11 cellular contexts compared by ENCODE assay signal in genomic region chr6:31658158-31658688, GRCh38. TPM values are rescaled to one million over a fixed set of nuclear protein-coding genes. Genes with fewer than 3 reads are reported as not detected.
A peak's percentile ranks its signal among the peaks of the same experiment; 100 is the strongest.
DNase-seq lines count a peak whose midpoint lies in the region; ATAC-seq and TF ChIP-seq lines count a peak whose summit lies in the region.
"Had no signal": no experiment of that assay in that cellular context is flagged by ENCODE, and none has a peak within 500 bp of the region (broad histone marks: within the 10 kb centered on the region; RNA-seq: fewer than 3 reads in every experiment).

No MANE protein-coding gene starts in this region.

- no peaks in the 10 kb centered on the region for H3K9me2 ChIP-seq in Karpas-422 (replicated peaks; ENCODE audit: insufficient read depth, low read length)

- no peaks in the 10 kb centered on the region for H3K9me3 ChIP-seq in Caco-2
- no peaks in the 10 kb centered on the region for H3K9me3 ChIP-seq in Karpas-422 (ENCODE audit: low read length)
- H3K9me3 ChIP-seq in neutrophil: no peaks in the 10 kb centered on the region
- no peaks in the 10 kb centered on the region for H3K9me3 ChIP-seq in vagina

- H3K4me3 Mint-ChIP-seq in Caco-2 (ENCODE audit: unreplicated experiment) (peak overlapping the region; percentile 57), chondrocyte (ENCODE audit: unreplicated experiment) (peak overlapping the region; percentile 15)

- no peaks in the 10 kb centered on the region for H3K27me3 Mint-ChIP-seq in Caco-2 (ENCODE audit: insufficient read depth, unreplicated experiment)
- H3K27me3 Mint-ChIP-seq in chondrocyte (ENCODE audit: low read depth): no peaks in the 10 kb centered on the region

- H3K27me3 ChIP-seq in Caco-2 (replicated peaks; ENCODE audit: control insufficient read depth, insufficient read depth, low read length): no peaks in the 10 kb centered on the region
- no peaks in the 10 kb centered on the region for H3K27me3 ChIP-seq in Karpas-422 (ENCODE audit: low read length)
- H3K27me3 ChIP-seq in neutrophil: no peaks in the 10 kb centered on the region
- H3K27me3 ChIP-seq in vagina: no peaks in the 10 kb centered on the region

- peak overlapping the region; percentile 81 for H3K9ac ChIP-seq in Karpas-422 (ENCODE audit: low read length)

- H3K4me2 ChIP-seq in Karpas-422 (ENCODE audit: low read depth, low read length, poor library complexity, severe bottlenecking): peak overlapping the region; percentile 75

- POLR2A ChIA-PET in Caco-2 (lab: Charles Lee): interaction anchor here (0.6 kb wide), 1 partner anchor 380 kb away, joined by 7 read pairs; no protein-coding TSS in a partner anchor

- CTCF ChIA-PET in Caco-2 (lab: Charles Lee): no interaction called here

- peaks cover 40% of the 10 kb centered on the region for H3K4me1 ChIP-seq in Caco-2
- H3K4me1 ChIP-seq in Karpas-422 (ENCODE audit: low read length): peaks cover 39% of the 10 kb centered on the region
- peaks cover 53 to 64% of the 10 kb centered on the region in 2 experiments for H3K4me1 ChIP-seq in neutrophil (ENCODE audit: control insufficient read depth in 1 of 2, insufficient read depth in 1 of 2, low read depth in 1 of 2, low read length in 1 of 2)
- peaks cover 58% of the 10 kb centered on the region for H3K4me1 ChIP-seq in vagina

- H3K9me3 Mint-ChIP-seq in Caco-2 (ENCODE audit: unreplicated experiment): no peaks in the 10 kb centered on the region
- H3K9me3 Mint-ChIP-seq in chondrocyte (ENCODE audit: low read depth): no peaks in the 10 kb centered on the region

- peaks cover 49% of the 10 kb centered on the region for H3K79me2 ChIP-seq in Karpas-422 (ENCODE audit: low read length)

- intact Hi-C loops in Caco-2 (cut with micrococcal nuclease; ENCODE audit: unreplicated experiment) (no loop called here), vagina (cut with DNase I) (no loop called here)

- TF ChIP-seq CTCF in Caco-2 (IDR thresholded peaks at IDR 0.05; ENCODE audit: insufficient read depth in 1 of 2, low read depth in 1 of 2, low read length in 1 of 2, severe bottlenecking in 1 of 2, unreplicated experiment in 1 of 2): no peak
- no peak for TF ChIP-seq CTCF in chondrocyte (IDR thresholded peaks at IDR 0.05)
- no peak for TF ChIP-seq CTCF in neutrophil (IDR thresholded peaks at IDR 0.05)
- no peak for TF ChIP-seq CTCF in vagina (IDR thresholded peaks at IDR 0.05)

- H3K27ac Mint-ChIP-seq in Caco-2 (ENCODE audit: unreplicated experiment) (peak overlapping the region; percentile 88), chondrocyte (ENCODE audit: unreplicated experiment) (peak overlapping the region; percentile 70)

- H3K4me3 ChIP-seq in Caco-2 (ENCODE audit: low read depth, low read length): no peak overlapping the region
- H3K4me3 ChIP-seq in Karpas-422 (ENCODE audit: low read length): peak overlapping the region; percentile 74; the same call in 1 of the 2 replicates
- no peak overlapping the region for H3K4me3 ChIP-seq in neutrophil (ENCODE audit: low read depth in 1 of 2, low read length in 1 of 2)
- H3K4me3 ChIP-seq in vagina: no peak overlapping the region

- DNase-seq in Caco-2 (no peak), Karpas-422 (no peak), chondrocyte (ENCODE audit: low spot score) (no peak), vagina (ENCODE audit: extremely low spot score in 2 of 2) (no peak), SKM-1 (lab: John Stamatoyannopoulos, UW; ENCODE audit: unreplicated experiment) (no peak)
- DNase-seq: cortex of kidney, DMS79, left ventricle myocardium superior, NCI-H146 had no signal

- H3K36me3 Mint-ChIP-seq in Caco-2 (ENCODE audit: insufficient read depth, unreplicated experiment) (peaks cover 66% of the 10 kb centered on the region), chondrocyte (ENCODE audit: low read depth) (peaks cover 2% of the 10 kb centered on the region)

- TF ChIP-seq POLR2A in vagina (IDR thresholded peaks at IDR 0.05): no peak

- no TSS peak for BruUV-seq in Caco-2 (replicated peaks; lab: Mats Ljungman, UMichigan)

- H2AFZ ChIP-seq in Karpas-422 (ENCODE audit: low read length): no peak overlapping the region

- H3K36me3 ChIP-seq in Caco-2 (ENCODE audit: control insufficient read depth, insufficient read depth, low read length) (peaks cover 9% of the 10 kb centered on the region), Karpas-422 (ENCODE audit: insufficient read depth, low read length) (0 out of 2 replicates have a peak, but pooled peaks cover under 1% of the 10 kb centered on the region), neutrophil (peaks cover 44% of the 10 kb centered on the region), vagina (peaks cover 0 to 8% of the 10 kb centered on the region in 2 donors)

- H3K4me1 Mint-ChIP-seq in Caco-2 (ENCODE audit: low read depth, unreplicated experiment) (peaks cover 41% of the 10 kb centered on the region), chondrocyte (ENCODE audit: low read depth) (peaks cover 50% of the 10 kb centered on the region)

- ATAC-seq in GM21528 (IDR thresholded peaks at IDR 0.05; ENCODE audit: low FRiP score, unreplicated experiment): no peak
- ATAC-seq: left ventricle myocardium superior had no signal

- H3K27ac ChIP-seq in Karpas-422 (ENCODE audit: low read length) (no peak overlapping the region), neutrophil (peak overlapping the region; percentile 35), vagina (no peak overlapping the region)

- no peaks in the 10 kb centered on the region for H4K20me1 ChIP-seq in Karpas-422 (ENCODE audit: insufficient read depth, low read depth, low read length)

RNA-seq across cellular contexts. Expression of gene C6orf47, which starts 2.4 kb away (rescaled TPM):
- 19.4 and 19.7 TPM in 2 replicates for total RNA-seq in Caco-2 (2022)
- 13.8 and 35.6 TPM in 2 replicates for total RNA-seq in Karpas-422 (2014; rRNA removed; shearing (Covaris generic); ENCODE audit: low replicate concordance)
- 19.1 to 20.3 TPM (median 20.2 TPM) in 3 replicates for total RNA-seq in chondrocyte
- total RNA-seq in vagina: 15.2 TPM

RNA-seq across cellular contexts. Expression of gene APOM, which starts 2.5 kb away (rescaled TPM):
- total RNA-seq in Caco-2 (2022) (14.8 and 15.8 TPM in 2 replicates), chondrocyte (0.85 to 1.2 TPM in 2 of 3 replicates, not detected in the other), vagina (not detected)
- 6.7 and 7.6 TPM in 2 replicates for total RNA-seq in Karpas-422 (2014; rRNA removed; shearing (Covaris generic); ENCODE audit: low replicate concordance)

RNA-seq across cellular contexts. Expression of gene BAG6, which starts 5.8 kb away (rescaled TPM):
- total RNA-seq in Caco-2 (2022) (354 and 376 TPM in 2 replicates), chondrocyte (253 to 308 TPM (median 262 TPM) in 3 replicates), vagina (139 TPM)
- total RNA-seq in Karpas-422 (2014; rRNA removed; shearing (Covaris generic); ENCODE audit: low replicate concordance): 145 and 229 TPM in 2 replicates

RNA-seq across cellular contexts. Expression of gene GPANK1, which starts 6.6 kb away (rescaled TPM):
- total RNA-seq in Caco-2 (2022): 20.3 TPM in 2 replicates
- total RNA-seq in Karpas-422 (2014; rRNA removed; shearing (Covaris generic); ENCODE audit: low replicate concordance): 18.6 and 26.2 TPM in 2 replicates
- total RNA-seq in chondrocyte: 12.0 to 15.4 TPM (median 13.9 TPM) in 3 replicates
- total RNA-seq in vagina: 16.9 TPM

RNA-seq across cellular contexts. Expression of gene CSNK2B, which starts 7.7 kb away (rescaled TPM):
- total RNA-seq in Caco-2 (2022) (219 and 221 TPM in 2 replicates), chondrocyte (116 to 126 TPM (median 122 TPM) in 3 replicates), vagina (219 TPM)
- total RNA-seq in Karpas-422 (2014; rRNA removed; shearing (Covaris generic); ENCODE audit: low replicate concordance): 178 and 212 TPM in 2 replicates
